In the genomic region with DNA sequence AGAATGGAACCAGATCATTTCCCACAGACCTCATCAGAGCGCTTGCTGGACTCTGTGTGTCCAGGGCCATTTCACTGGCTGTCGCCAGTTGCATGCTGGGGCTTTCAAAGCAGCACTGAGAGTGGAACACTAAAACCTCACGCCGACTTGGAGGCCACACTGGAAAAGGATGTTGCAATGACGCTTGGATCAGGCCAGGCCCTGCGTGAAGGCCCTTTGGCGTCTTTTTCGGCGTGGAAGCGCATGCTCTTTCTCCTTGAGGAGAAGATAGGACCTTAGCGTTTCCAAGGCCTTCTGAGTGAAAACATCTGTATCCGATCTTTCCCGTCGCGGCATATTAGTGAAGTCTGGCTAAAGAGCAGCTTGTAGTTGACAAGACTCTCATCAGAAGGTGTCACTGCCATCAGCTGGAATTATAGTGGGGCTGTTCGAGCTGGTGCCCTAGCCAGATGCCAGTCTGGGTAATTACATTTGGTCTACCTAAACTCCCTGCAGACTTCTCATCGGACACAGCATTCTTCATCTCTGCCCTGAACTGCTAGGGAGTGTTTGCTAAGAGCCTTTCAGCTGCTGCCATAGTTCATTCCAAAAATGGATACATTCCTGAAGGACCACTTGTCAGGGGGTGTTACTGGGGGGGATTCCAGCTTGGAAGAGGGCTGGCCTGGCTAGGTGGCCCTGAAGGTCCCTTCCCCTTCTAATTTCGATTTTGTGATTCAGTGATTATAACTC, we compare ENCODE assay signal across 23 cellular contexts.
A peak's percentile ranks its signal among the peaks of the same experiment; 100 is the strongest.
DNase-seq lines count a peak whose midpoint lies in the region; ATAC-seq, FAIRE-seq and TF ChIP-seq lines count a peak whose summit lies in the region.
"Had no signal": no experiment of that assay in that cellular context is flagged by ENCODE, and none has a peak within 500 bp of the region (broad histone marks: within the 10 kb centered on the region; RNA-seq: fewer than 3 reads in every experiment).

No MANE protein-coding gene starts in this region.

- no peak overlapping the region for H3K4me2 ChIP-seq in HepG2 (ENCODE audit: low read depth, low read length)
- H3K4me2 ChIP-seq in PC-3 (ENCODE audit: low read length), result no peak overlapping the region
- H3K4me2 ChIP-seq: BLaER1 treated with 17β-estradiol and CSF1 and Interleukin-3, amounts not matched to agents 10 nM and 100 nM had no signal

- in situ Hi-C loops in HepG2 (cut with HindIII; ENCODE audit: extremely low pct_ligation_motif_present, low pct_unique_long_range_greater_than_20kb), result no loop called here

- TF ChIP-seq EP300 in HepG2 (IDR thresholded peaks at IDR 0.05; ENCODE audit: low read depth in 2 of 2, low read length in 2 of 2) (no peak), HepG2 (CRISPR knock-in tag; IDR thresholded peaks at IDR 0.05; ENCODE audit: borderline replicate concordance) (no peak)

- BruUV-seq in HepG2 (replicated peaks; lab: Mats Ljungman, UMichigan) (no TSS peak), PC-3 (replicated peaks; lab: Mats Ljungman, UMichigan) (no TSS peak)

- intact Hi-C loops in HepG2 (cut with micrococcal nuclease; ENCODE audit: unreplicated experiment) (no loop called here), right lobe of liver (cut with DNase I) (no loop called here), kidney (cut with DNase I) (no loop called here), psoas muscle (cut with DNase I) (no loop called here), PC-3 (cut with micrococcal nuclease) (no loop called here)

- WGBS in HepG2 (ENCODE audit: low lambda C conversion rate), result 97% methylated on average over 18 of the region's 18 CpGs
- 97% methylated on average over 6 of the region's 18 CpGs for WGBS in right lobe of liver (ENCODE audit: insufficient coverage, low coverage, low lambda C conversion rate, missing lambda C conversion rate)
- 63 to 71% (median 66%) methylated on average over 18 of the region's 18 CpGs for WGBS in psoas muscle, 3 donors

- no peak overlapping the region for H2AFZ ChIP-seq in HepG2 (ENCODE audit: low read length)
- H2AFZ ChIP-seq in PC-3 (ENCODE audit: low read length), result no peak overlapping the region

- no peaks in the 10 kb centered on the region for H3K9me3 ChIP-seq in HepG2 (ENCODE audit: low read length)
- no peaks in the 10 kb centered on the region for H3K9me3 ChIP-seq in right lobe of liver
- no peaks in the 10 kb centered on the region for H3K9me3 ChIP-seq in kidney (ENCODE audit: control insufficient read depth in 1 of 2, low read length in 2 of 2)
- H3K9me3 ChIP-seq in psoas muscle, result no peaks in the 10 kb centered on the region
- H3K9me3 ChIP-seq in PC-3 (ENCODE audit: low read length), result no peaks in the 10 kb centered on the region
- H3K9me3 ChIP-seq: BLaER1 treated with 17β-estradiol and CSF1 and Interleukin-3, amounts not matched to agents 10 nM and 100 nM; esophagus squamous epithelium; SJSA1 had no signal

- no peak for FAIRE-seq in HepG2 (lab: Jason Lieb, UNC)
- no peak for FAIRE-seq in kidney (lab: Jason Lieb, UNC)
- FAIRE-seq: A204.1, D721Med, GM12878 had no signal

- H3K9me2 ChIP-seq in PC-3 (replicated peaks; ENCODE audit: low read length), result no peaks in the 10 kb centered on the region

- H3K27ac ChIP-seq in HepG2 (ENCODE audit: extremely low read length, insufficient read depth, low read length), result no peak overlapping the region
- no peak overlapping the region for H3K27ac ChIP-seq in right lobe of liver
- H3K27ac ChIP-seq in kidney (ENCODE audit: low read depth in 2 of 2, low read length in 2 of 2), result peak overlapping the region in 1 of 2 donors; percentile 14
- H3K27ac ChIP-seq in psoas muscle, result no peak overlapping the region
- H3K27ac ChIP-seq in PC-3 (ENCODE audit: low read length), result no peak overlapping the region
- H3K27ac ChIP-seq: BLaER1 treated with 17β-estradiol and CSF1 and Interleukin-3, amounts not matched to agents 10 nM and 100 nM; SJSA1 had no signal

- ATAC-seq in HepG2 (no peak), right lobe of liver (no peak), psoas muscle (peak; percentile 21 to 67 (median 55)), GM19452 (IDR thresholded peaks at IDR 0.05; ENCODE audit: unreplicated experiment) (no peak), GM18858 (IDR thresholded peaks at IDR 0.05; ENCODE audit: unreplicated experiment) (no peak), PC-3 (no peak)
- ATAC-seq: GM12878 had no signal

- no peak for TF ChIP-seq RAD21 in HepG2 (CRISPR knock-in tag; IDR thresholded peaks at IDR 0.05)

- H4K20me1 ChIP-seq in HepG2 (ENCODE audit: insufficient read depth, low read length) (no peaks in the 10 kb centered on the region), PC-3 (ENCODE audit: low read length) (no peaks in the 10 kb centered on the region)
- H4K20me1 ChIP-seq: BLaER1 treated with 17β-estradiol and CSF1 and Interleukin-3, amounts not matched to agents 10 nM and 100 nM had no signal

- no peaks in the 10 kb centered on the region for H3K79me2 ChIP-seq in HepG2 (ENCODE audit: insufficient read depth, low read length)
- H3K79me2 ChIP-seq in PC-3 (ENCODE audit: low read length), result no peaks in the 10 kb centered on the region

- TF ChIP-seq CTCF in HepG2 (CRISPR knock-in tag; IDR thresholded peaks at IDR 0.05) (no peak), right lobe of liver (IDR thresholded peaks at IDR 0.05) (no peak), kidney (IDR thresholded peaks at IDR 0.05; ENCODE audit: borderline replicate concordance, extremely low read depth, insufficient read depth) (no peak), psoas muscle (IDR thresholded peaks at IDR 0.05) (no peak), PC-3 (conservative IDR thresholded peaks at IDR 0.05; ENCODE audit: low read depth, low read length) (no peak)

- POLR2A ChIA-PET in HepG2 (lab: Yijun Ruan, JAX), result no interaction called here
- POLR2A ChIA-PET in PC-3 (lab: Charles Lee; ENCODE audit: unreplicated experiment), result no interaction called here

- CTCF ChIA-PET in HepG2 (lab: Yijun Ruan, JAX; ENCODE audit: low intra/inter-chr PET ratio, low total read pairs), result no interaction called here
- CTCF ChIA-PET in PC-3 (lab: Charles Lee), result no interaction called here

- H3K36me3 ChIP-seq in HepG2 (replicated peaks in 1 of 2; ENCODE audit: control insufficient read depth in 1 of 2, insufficient read depth in 2 of 2, low read length in 2 of 2) (peaks cover 0 to 2% of the 10 kb centered on the region in 2 experiments; a peak in 1 of 5 replicates), right lobe of liver (no peaks in the 10 kb centered on the region), kidney (ENCODE audit: control insufficient read depth in 1 of 2, insufficient read depth in 2 of 2, low read length in 2 of 2) (no peaks in the 10 kb centered on the region), psoas muscle (ENCODE audit: insufficient read depth in 1 of 2, low read depth in 1 of 2) (no peaks in the 10 kb centered on the region), PC-3 (ENCODE audit: low read depth, low read length) (no peaks in the 10 kb centered on the region)
- H3K36me3 ChIP-seq: esophagus squamous epithelium, SJSA1 had no signal

- H3K9ac ChIP-seq in HepG2 (ENCODE audit: insufficient read depth, low read depth, low read length) (no peak overlapping the region), kidney (ENCODE audit: low read length in 2 of 2) (no peak overlapping the region), PC-3 (ENCODE audit: low read length) (no peak overlapping the region)
- H3K9ac ChIP-seq: BLaER1 treated with 17β-estradiol and CSF1 and Interleukin-3, amounts not matched to agents 10 nM and 100 nM had no signal

- H3K4me3 ChIP-seq in HepG2 (replicated peaks in 1 of 3; ENCODE audit: insufficient read depth in 1 of 3, low read depth in 2 of 3, low read length in 3 of 3) (no peak overlapping the region), right lobe of liver (no peak overlapping the region), kidney (ENCODE audit: low read length in 2 of 2) (no peak overlapping the region), psoas muscle (no peak overlapping the region), PC-3 (ENCODE audit: low read length) (no peak overlapping the region)
- H3K4me3 ChIP-seq: BLaER1 treated with 17β-estradiol and CSF1 and Interleukin-3, amounts not matched to agents 10 nM and 100 nM; esophagus squamous epithelium; GM12878; SJSA1 had no signal

- H3K27me3 ChIP-seq in HepG2 (ENCODE audit: control insufficient read depth in 1 of 2, insufficient read depth in 2 of 2, low read length in 2 of 2) (no peaks in the 10 kb centered on the region), right lobe of liver (no peaks in the 10 kb centered on the region), psoas muscle (ENCODE audit: insufficient read depth in 3 of 3, low read length in 2 of 3) (no peaks in the 10 kb centered on the region), PC-3 (ENCODE audit: low read length) (no peaks in the 10 kb centered on the region)
- H3K27me3 ChIP-seq: BLaER1 treated with 17β-estradiol and CSF1 and Interleukin-3, amounts not matched to agents 10 nM and 100 nM; esophagus squamous epithelium; SJSA1 had no signal

- TF ChIP-seq POLR2A in HepG2 (IDR thresholded peaks at IDR 0.05; ENCODE audit: insufficient read depth in 1 of 2, low read depth in 2 of 2, low read length in 2 of 2) (no peak), right lobe of liver (IDR thresholded peaks at IDR 0.05) (no peak)

- no peak for DNase-seq in HepG2 (ENCODE audit: low spot score)
- no peak for DNase-seq in right lobe of liver
- DNase-seq in kidney, result peak; percentile 94
- DNase-seq in psoas muscle, result peak; percentile 58 to 83
- no peak for DNase-seq in anterior cingulate cortex (lab: John Stamatoyannopoulos, UW)
- no peak for DNase-seq in PC-3
- DNase-seq: activated CD4-positive, CD25-positive, alpha-beta regulatory T cell treated with anti-CD3 and anti-CD28 coated beads, Interleukin-2, amount 50 U/mL, for 72 hours; activated naive CD8-positive, alpha-beta T cell treated with anti-CD3 and anti-CD28 coated beads for 36 hours; effector CD8-positive, alpha-beta T cell; esophagus squamous epithelium; GDM1; islet precursor cell; NCI-H1417; NCI-H526 treated with DMSO at 0.1 percent for 48 hours; OCI-M1; stimulated activated CD4-positive, alpha-beta T cell treated with anti-CD3 and anti-CD28 coated beads, Interleukin-2, amount 100 ng/mL, for 48 hours had no signal

- H3K4me1 ChIP-seq in HepG2 (ENCODE audit: insufficient read depth, low read length) (peaks cover 17% of the 10 kb centered on the region), right lobe of liver (peaks cover 0 to 12% (median 0%) of the 10 kb centered on the region in 4 donors), kidney (ENCODE audit: control insufficient read depth in 1 of 2, insufficient read depth in 1 of 2, low read depth in 1 of 2, low read length in 2 of 2) (peaks cover 0 to 9% of the 10 kb centered on the region in 2 donors), psoas muscle (peaks cover 15% of the 10 kb centered on the region), PC-3 (ENCODE audit: insufficient read depth, low read length) (peaks cover 21% of the 10 kb centered on the region)

- no peaks in the 10 kb centered on the region for H3F3A ChIP-seq in PC-3 (ENCODE audit: low read length, unreplicated experiment)

TF ChIP-seq in HepG2, 621 proteins besides CTCF, POLR2A, EP300 and RAD21 (continues in another document):
- 0 out of 2 replicates have a peak, but pooled peaks have one; percentile 23 for TF ChIP-seq ZBTB38 (CRISPR knock-in tag; IDR thresholded peaks at IDR 0.05)

Comparison
In these comparisons a context has a peak if more than half of its experiments do, and no peak if none do; other contexts are left out.
1. ATAC-seq: peak in psoas muscle (4 of 4); none in HepG2 (single experiment), right lobe of liver (0 of 4), GM19452 (single experiment), GM18858 (single experiment) and PC-3 (single experiment).
2. DNase-seq: peak in kidney (single experiment) and psoas muscle (2 of 2); none in HepG2 (single experiment), right lobe of liver (0 of 3), anterior cingulate cortex (0 of 58) and PC-3 (single experiment).